ENCODE assay signal across 16 cellular contexts in the genomic region with DNA sequence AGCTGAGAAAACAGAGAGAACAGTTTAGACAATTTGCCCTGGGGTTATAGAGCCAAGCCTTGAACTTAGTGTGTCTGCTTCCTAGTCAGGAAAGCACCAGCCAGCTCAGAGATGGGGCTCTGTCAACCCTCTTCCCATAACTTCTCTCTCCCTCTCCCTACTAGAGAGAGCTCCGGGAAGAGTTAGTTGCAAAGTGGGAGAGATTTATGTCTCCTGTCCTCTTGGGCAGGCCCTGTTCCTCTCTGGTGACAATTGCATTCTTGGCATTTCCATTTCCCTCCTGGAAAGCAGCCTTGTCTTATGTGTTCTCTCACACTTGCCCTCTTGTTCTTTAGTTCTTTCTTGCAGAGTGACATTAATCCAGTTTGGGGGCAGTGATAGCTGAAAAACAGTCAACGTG. TPM values are rescaled to one million over a fixed set of nuclear protein-coding genes. Genes with fewer than 3 reads are reported as not detected.
DNase-seq lines count a peak whose midpoint lies in the region; ATAC-seq, FAIRE-seq and TF ChIP-seq lines count a peak whose summit lies in the region.
"Had no signal": no experiment of that assay in that cellular context is flagged by ENCODE, and none has a peak within 500 bp of the region (broad histone marks: within the 10 kb centered on the region; RNA-seq: fewer than 3 reads in every experiment).

No MANE protein-coding gene starts in this region.

- no peak for TF ChIP-seq RAD21 in H1 (IDR thresholded peaks at IDR 0.05 in 1 of 2, conservative IDR thresholded peaks at IDR 0.05 in 1 of 2; ENCODE audit: low read depth in 2 of 2, low read length in 2 of 2)

- peak overlapping the region; percentile 13; the same call in 1 of the 2 replicates for H2BK12ac ChIP-seq in H1 (ENCODE audit: low read depth, low read length)

- ATAC-seq in HG03354 (IDR thresholded peaks at IDR 0.05; ENCODE audit: poor library complexity, severe bottlenecking, unreplicated experiment): no peak
- ATAC-seq: CD8-positive, alpha-beta T cell; GM23338 had no signal

- no peaks in the 10 kb centered on the region; the same call in 1 of the 2 replicates for H3K79me1 ChIP-seq in H1 (ENCODE audit: low read depth, low read length)

- peaks cover 4 to 11% (median 9%) of the 10 kb centered on the region in 4 experiments for H3K4me1 ChIP-seq in H1 (replicated peaks in 1 of 4; ENCODE audit: control insufficient read depth in 3 of 4, insufficient read depth in 4 of 4, low read length in 3 of 4)
- H3K4me1 ChIP-seq in mesodermal cell (ENCODE audit: control insufficient read depth, insufficient read depth, low read length, poor library complexity, severe bottlenecking): peaks cover 7% of the 10 kb centered on the region
- H3K4me1 ChIP-seq in parathyroid adenoma: peaks cover 27% of the 10 kb centered on the region

- H3K27ac ChIP-seq in VCaP: peak overlapping the region; percentile 30
- H3K27ac ChIP-seq in H1 (ENCODE audit: low read depth, low read length): no peak overlapping the region
- H3K27ac ChIP-seq in mesodermal cell (ENCODE audit: low read depth, low read length, severe bottlenecking): peak overlapping the region; percentile 41
- H3K27ac ChIP-seq in parathyroid adenoma: peak overlapping the region; percentile 25

- H3K23ac ChIP-seq in H1 (ENCODE audit: insufficient read length): no peak overlapping the region

- no peak overlapping the region for H2BK120ac ChIP-seq in H1 (replicated peaks; ENCODE audit: low read depth, low read length)

- TF ChIP-seq POLR2A in H1 (IDR thresholded peaks at IDR 0.05; ENCODE audit: control extremely low read depth in 1 of 2, low read depth in 2 of 2, low read length in 2 of 2): no peak

- H3K4me2 ChIP-seq in H1 (ENCODE audit: insufficient read depth in 1 of 2, low read depth in 2 of 2, low read length in 2 of 2) (no peak overlapping the region), parathyroid adenoma (ENCODE audit: low read length) (no peak overlapping the region)
- H3K4me2 ChIP-seq: GM23338 had no signal

- H4K8ac ChIP-seq in H1 (ENCODE audit: extremely low read depth, insufficient read depth, low read length): no peak overlapping the region

- no peak for FAIRE-seq in H1 (lab: Jason Lieb, UNC)
- FAIRE-seq: HTR-8/SVneo had no signal

- POLR2A ChIA-PET in H1 (lab: Charles Lee; ENCODE audit: partially characterized antibody): interaction anchor here (1.4 kb wide), 1 partner anchor 105 kb away, joined by 3 read pairs; no protein-coding TSS in a partner anchor

- no peaks in the 10 kb centered on the region for H3K27me3 ChIP-seq in H1 (replicated peaks in 1 of 4; ENCODE audit: control insufficient read depth in 3 of 4, extremely low read depth in 1 of 4, insufficient read depth in 3 of 4, low read length in 3 of 4)
- H3K27me3 ChIP-seq in parathyroid adenoma (ENCODE audit: control insufficient read depth, insufficient read depth, low read length): no peaks in the 10 kb centered on the region
- H3K27me3 ChIP-seq: BLaER1 treated with 17β-estradiol and CSF1 and Interleukin-3, amounts not matched to agents 10 nM and 100 nM had no signal

- H3K9ac ChIP-seq in H1 (replicated peaks in 1 of 4; ENCODE audit: extremely low read depth in 1 of 4, low read depth in 3 of 4, low read length in 3 of 4) (no peak overlapping the region), parathyroid adenoma (no peak overlapping the region)
- H3K9ac ChIP-seq: BLaER1 treated with 17β-estradiol and CSF1 and Interleukin-3, amounts not matched to agents 10 nM and 100 nM had no signal

- H3K9me3 ChIP-seq in H1 (ENCODE audit: insufficient read depth in 2 of 2, low read depth in 1 of 2, low read length in 1 of 2) (no peaks in the 10 kb centered on the region), mesodermal cell (ENCODE audit: control insufficient read depth, low read length) (no peaks in the 10 kb centered on the region), parathyroid adenoma (ENCODE audit: control insufficient read depth, low read length) (no peaks in the 10 kb centered on the region)

- TF ChIP-seq EP300 in H1 (IDR thresholded peaks at IDR 0.05; ENCODE audit: borderline replicate concordance in 1 of 2, low read depth in 2 of 2, low read length in 2 of 2): no peak

- no peak overlapping the region for H2BK5ac ChIP-seq in H1 (ENCODE audit: low read depth, low read length)

- H3K14ac ChIP-seq in H1 (ENCODE audit: insufficient read length): no peak overlapping the region

- no peak for DNase-seq in H1 (ENCODE audit: low read depth in 1 of 2, low spot score in 2 of 2)
- no peak for DNase-seq in dedifferentiated amniotic fluid mesenchymal stem cell (ENCODE audit: extremely low spot score)
- DNase-seq in NCI-H345 treated with DMSO at 0.1 percent for 48 hours (lab: John Stamatoyannopoulos, UW; ENCODE audit: unreplicated experiment): no peak
- DNase-seq: Calu3; CD8-positive, alpha-beta T cell; DMS79 treated with DMSO at 0.1 percent for 48 hours; GF-D8; IMR-90 had no signal

- no peak overlapping the region for H2BK15ac ChIP-seq in H1 (ENCODE audit: low read length)

- H4K5ac ChIP-seq in H1 (ENCODE audit: insufficient read length, low read depth, low read length): no peak overlapping the region

- no peaks in the 10 kb centered on the region for H3K23me2 ChIP-seq in H1 (ENCODE audit: low read depth, low read length)

- CTCF ChIA-PET in H1 (lab: Charles Lee; ENCODE audit: partially characterized antibody): interaction anchor here (0.7 to 1.6 kb wide), 6 partner anchors 18 to 264 kb away, joined by 3 to 8 read pairs (median 4); no protein-coding TSS in a partner anchor

- H4K91ac ChIP-seq in H1 (replicated peaks; ENCODE audit: insufficient read length, low read length): no peak overlapping the region

- WGBS in H1 (ENCODE audit: extremely low coverage in 1 of 2, insufficient coverage in 1 of 2, insufficient read length in 1 of 2, insufficient replicate concordance in 2 of 2, low coverage in 1 of 2, low lambda C conversion rate in 2 of 2, missing lambda C conversion rate in 1 of 2), 2 experiments: 90% methylated on average over 2 of the region's 2 CpGs; no CpG with 5 or more reads in 1 of the 2 experiments
- no CpG with 5 or more reads among the region's 2 CpGs for WGBS in mesodermal cell (ENCODE audit: insufficient coverage in 2 of 2), 2 experiments

- no peak overlapping the region for H2BK20ac ChIP-seq in H1 (ENCODE audit: low read length)

- no peak overlapping the region for H3K18ac ChIP-seq in H1 (ENCODE audit: extremely low read depth, low read length)

- no peak overlapping the region for H2AK5ac ChIP-seq in H1 (ENCODE audit: low read depth, low read length)

- H3K56ac ChIP-seq in H1 (replicated peaks; ENCODE audit: insufficient read length, low read depth, low read length): no peak overlapping the region

- H3K4me3 ChIP-seq in H1 (ENCODE audit: extremely low read depth in 1 of 4, insufficient read depth in 2 of 4, low read depth in 3 of 4, low read length in 4 of 4): no peak overlapping the region
- H3K4me3 ChIP-seq in mesodermal cell (ENCODE audit: extremely low read depth, insufficient read depth, low read length, poor library complexity, severe bottlenecking): no peak overlapping the region
- no peak overlapping the region for H3K4me3 ChIP-seq in parathyroid adenoma (ENCODE audit: low read depth, low read length)
- H3K4me3 ChIP-seq: BLaER1 treated with 17β-estradiol and CSF1 and Interleukin-3, amounts not matched to agents 10 nM and 100 nM; GM23338 had no signal

- H4K20me1 ChIP-seq in H1 (replicated peaks in 1 of 2; ENCODE audit: control insufficient read depth in 1 of 2, insufficient read depth in 2 of 2, low read length in 2 of 2): no peaks in the 10 kb centered on the region
- H4K20me1 ChIP-seq: BLaER1 treated with 17β-estradiol and CSF1 and Interleukin-3, amounts not matched to agents 10 nM and 100 nM had no signal

- H2AFZ ChIP-seq in H1 (ENCODE audit: low read length) (no peak overlapping the region), parathyroid adenoma (peak overlapping the region; percentile 10)
- H2AFZ ChIP-seq: GM23338 had no signal

- H3K36me3 ChIP-seq in H1 (ENCODE audit: control insufficient read depth in 2 of 4, insufficient read depth in 4 of 4, low read length in 3 of 4) (no peaks in the 10 kb centered on the region), mesodermal cell (ENCODE audit: control insufficient read depth, insufficient read depth, low read length) (no peaks in the 10 kb centered on the region), parathyroid adenoma (ENCODE audit: control insufficient read depth, insufficient read depth, low read length) (no peaks in the 10 kb centered on the region)
- H3K36me3 ChIP-seq: BLaER1 treated with 17β-estradiol and CSF1 and Interleukin-3, amounts not matched to agents 10 nM and 100 nM had no signal

- TF ChIP-seq CTCF in VCaP (conservative IDR thresholded peaks at IDR 0.05) (no peak), H1 (IDR thresholded peaks at IDR 0.05; ENCODE audit: control extremely low read depth in 1 of 3, insufficient read depth in 1 of 3, low read depth in 1 of 3, low read length in 3 of 3) (no peak), parathyroid adenoma (IDR thresholded peaks at IDR 0.05) (no peak)

- H3K79me2 ChIP-seq in H1 (ENCODE audit: control insufficient read depth in 1 of 2, insufficient read depth in 2 of 2, low read length in 2 of 2) (no peaks in the 10 kb centered on the region), parathyroid adenoma (no peaks in the 10 kb centered on the region)

- no peak overlapping the region for H3K4ac ChIP-seq in H1 (replicated peaks; ENCODE audit: insufficient read length, low read depth, low read length)

TF ChIP-seq in H1, 55 proteins besides CTCF, POLR2A, EP300 and RAD21 (continues in another document):
- TF ChIP-seq POU5F1 (IDR thresholded peaks at IDR 0.05; ENCODE audit: low read depth, low read length): no peak
- TF ChIP-seq FOSL1 (IDR thresholded peaks at IDR 0.05; ENCODE audit: insufficient read depth, low read depth, low read length): no peak

RNA-seq across cellular contexts. Expression of gene TUNAR, which starts 42.1 kb away (rescaled TPM):
- 63.7 and 63.9 TPM in 2 replicates for total RNA-seq in H1 (2021; fragmentation: NEBNext Ultra II Directional; extraction: Animal tissue kit (Norgen Biotek cat#: 25700))
- 12.3 and 12.8 TPM in 2 replicates for polyA plus RNA-seq in H1 (2011; rRNA removed)
- polyA plus RNA-seq in H1 (2011; cell fraction: cytosol; rRNA removed): 18.2 TPM
- 13.0 TPM for polyA plus RNA-seq in H1 (2011; cell fraction: nucleus; rRNA removed)
- 48.9 to 70.8 TPM (median 51.8 TPM) in 4 replicates for polyA plus RNA-seq in H1 (2012, experiment 1 of 2)
- polyA plus RNA-seq in H1 (2012, experiment 2 of 2): 53.8 TPM
- polyA plus RNA-seq in H1 (2013, experiment 1 of 2): 46.4 TPM
- polyA plus RNA-seq in H1 (2013, experiment 2 of 2): 49.6 TPM
- 11.2 and 12.1 TPM in 2 replicates for polyA minus RNA-seq in H1 (2011; rRNA and poly(A)+ RNA removed)
- 16.5 TPM for polyA minus RNA-seq in H1 (2011; cell fraction: cytosol; rRNA and poly(A)+ RNA removed)
- 15.7 TPM for polyA minus RNA-seq in H1 (2011; cell fraction: nucleus; rRNA and poly(A)+ RNA removed)
- polyA plus RNA-seq in mesodermal cell (2013, experiment 1 of 2): 2.7 TPM
- polyA plus RNA-seq in mesodermal cell (2013, experiment 2 of 2): 2.1 TPM
- total RNA-seq: A172; Calu3; CD8-positive, alpha-beta T cell; IMR-90 had no signal
- polyA plus RNA-seq: IMR-90 had no signal
